In the genomic region with DNA sequence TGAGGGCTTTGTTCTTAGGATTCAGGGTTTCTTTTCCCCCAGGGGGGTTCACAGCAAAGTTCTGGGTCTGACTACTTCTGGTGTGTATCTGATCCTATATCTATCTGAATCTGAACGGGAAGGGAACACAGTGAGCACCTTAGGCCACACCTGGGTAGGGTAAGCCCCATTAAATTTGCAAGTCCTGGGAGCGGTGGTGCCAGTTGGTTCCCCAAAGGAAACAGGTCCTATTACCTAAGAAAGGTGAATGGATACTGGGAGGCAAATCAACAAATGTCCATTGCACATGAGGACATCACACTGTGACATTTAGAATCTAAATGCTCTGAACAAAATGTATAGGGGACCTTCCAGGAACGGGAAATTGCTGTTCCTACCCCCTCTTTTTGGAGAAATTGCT, we compare ENCODE assay signal across 11 cellular contexts. TPM values are rescaled to one million over a fixed set of nuclear protein-coding genes. Genes with fewer than 3 reads are reported as not detected.
DNase-seq lines count a peak whose midpoint lies in the region; ATAC-seq, FAIRE-seq and TF ChIP-seq lines count a peak whose summit lies in the region.
"Had no signal": no experiment of that assay in that cellular context is flagged by ENCODE, and none has a peak within 500 bp of the region (broad histone marks: within the 10 kb centered on the region; RNA-seq: fewer than 3 reads in every experiment).

No MANE protein-coding gene starts in this region.

- ATAC-seq in HCT116 (peak; percentile 21; the same call in 1 of the 2 replicates), GM21717 (IDR thresholded peaks at IDR 0.05; ENCODE audit: unreplicated experiment) (no peak)
- ATAC-seq in stimulated activated naive B cell treated with anti-CD40 and anti-IgM and Interleukin-4, amounts not matched to agents 10 μg/mL and 1 μg/mL and 100 μg/mL, for 72 hours (replicated peaks): peak in 1 of 2 donors; percentile 28
- no peak for ATAC-seq in effector memory CD8-positive, alpha-beta T cell (replicated peaks)

- H3K4me3 ChIP-seq in HCT116 (replicated peaks in 1 of 2; ENCODE audit: low read depth in 1 of 2, low read length in 2 of 2) (peak overlapping the region; percentile 18 to 47), Peyer's patch (no peak overlapping the region), kidney (ENCODE audit: low read length in 2 of 2) (no peak overlapping the region)
- H3K4me3 ChIP-seq: cardiac muscle cell had no signal

- peaks cover 19 to 41% of the 10 kb centered on the region in 2 donors for H3K4me1 Mint-ChIP-seq in stimulated activated naive B cell treated with anti-CD40 and anti-IgM and Interleukin-4, amounts not matched to agents 10 μg/mL and 1 μg/mL and 100 μg/mL, for 72 hours
- peaks cover 0 to 3% of the 10 kb centered on the region in 2 donors for H3K4me1 Mint-ChIP-seq in effector memory CD8-positive, alpha-beta T cell (ENCODE audit: low read depth in 2 of 2)

- TF ChIP-seq RAD21 in HCT116 (IDR thresholded peaks at IDR 0.05; ENCODE audit: low read depth): no peak

- H3K9me2 ChIP-seq in HCT116 (ENCODE audit: insufficient read depth): no peaks in the 10 kb centered on the region

- no peaks in the 10 kb centered on the region for H3K9me3 Mint-ChIP-seq in stimulated activated naive B cell treated with anti-CD40 and anti-IgM and Interleukin-4, amounts not matched to agents 10 μg/mL and 1 μg/mL and 100 μg/mL, for 72 hours
- no peaks in the 10 kb centered on the region for H3K9me3 Mint-ChIP-seq in effector memory CD8-positive, alpha-beta T cell

- H3K36me3 Mint-ChIP-seq in stimulated activated naive B cell treated with anti-CD40 and anti-IgM and Interleukin-4, amounts not matched to agents 10 μg/mL and 1 μg/mL and 100 μg/mL, for 72 hours: peaks cover 0 to 24% of the 10 kb centered on the region in 2 donors
- no peaks in the 10 kb centered on the region for H3K36me3 Mint-ChIP-seq in effector memory CD8-positive, alpha-beta T cell (ENCODE audit: insufficient read depth)

- peaks cover 62 to 98% of the 10 kb centered on the region in 2 experiments for H3K4me1 ChIP-seq in HCT116 (ENCODE audit: control insufficient read depth in 1 of 2, insufficient read depth in 2 of 2, low read length in 2 of 2)
- peaks cover 0 to 13% (median 0%) of the 10 kb centered on the region in 4 donors for H3K4me1 ChIP-seq in Peyer's patch
- no peaks in the 10 kb centered on the region for H3K4me1 ChIP-seq in kidney (ENCODE audit: control insufficient read depth in 1 of 2, insufficient read depth in 1 of 2, low read depth in 1 of 2, low read length in 2 of 2)

- no peak for TF ChIP-seq CTCF in HCT116 (IDR thresholded peaks at IDR 0.05 in 2 of 3, conservative IDR thresholded peaks at IDR 0.05 in 1 of 3; ENCODE audit: borderline replicate concordance in 1 of 3, insufficient read depth in 1 of 3, low read depth in 2 of 3, low read length in 2 of 3)
- TF ChIP-seq CTCF in Peyer's patch (IDR thresholded peaks at IDR 0.05): no peak
- TF ChIP-seq CTCF in kidney (IDR thresholded peaks at IDR 0.05; ENCODE audit: borderline replicate concordance, extremely low read depth, insufficient read depth): no peak

- peak overlapping the region in 1 of 2 donors; percentile 65 for H3K4me3 Mint-ChIP-seq in stimulated activated naive B cell treated with anti-CD40 and anti-IgM and Interleukin-4, amounts not matched to agents 10 μg/mL and 1 μg/mL and 100 μg/mL, for 72 hours
- no peak overlapping the region for H3K4me3 Mint-ChIP-seq in effector memory CD8-positive, alpha-beta T cell

- peak overlapping the region; percentile 69 for H3K9ac ChIP-seq in HCT116 (ENCODE audit: low read length)
- no peak overlapping the region for H3K9ac ChIP-seq in kidney (ENCODE audit: low read length in 2 of 2)

- H3K27ac ChIP-seq in HCT116 (ENCODE audit: low read depth, low read length) (peak overlapping the region; percentile 84), Peyer's patch (peak overlapping the region in 3 of 4 donors; percentile 6 to 69 (median 59)), kidney (ENCODE audit: low read depth in 2 of 2, low read length in 2 of 2) (peak overlapping the region; percentile 12 to 61)
- H3K27ac ChIP-seq: cardiac muscle cell, HL-60, VCaP had no signal

- H3K9me3 ChIP-seq in HCT116 (ENCODE audit: control insufficient read depth in 1 of 2, insufficient read depth in 1 of 2, low read depth in 1 of 2, low read length in 2 of 2): no peaks in the 10 kb centered on the region
- no peaks in the 10 kb centered on the region for H3K9me3 ChIP-seq in Peyer's patch
- H3K9me3 ChIP-seq in kidney (ENCODE audit: control insufficient read depth in 1 of 2, low read length in 2 of 2): no peaks in the 10 kb centered on the region

- peak overlapping the region; percentile 77 for H3K4me2 ChIP-seq in HCT116 (ENCODE audit: low read length)

- FAIRE-seq in kidney (lab: Jason Lieb, UNC): no peak

- RAD21 ChIA-PET in HCT116 (lab: Charles Lee; ENCODE audit: low non-redundant PET in 1 of 2, low total read pairs in 2 of 2, uncharacterized antibody in 2 of 2, unreplicated experiment in 2 of 2): interaction anchor here in 1 of 2 experiments (0.6 to 0.9 kb wide), 2 partner anchors 22 to 52 kb away, joined by 3 to 4 read pairs; no protein-coding TSS in a partner anchor

- H3K36me3 ChIP-seq in HCT116 (ENCODE audit: control insufficient read depth in 1 of 2, insufficient read depth in 2 of 2, low read length in 2 of 2) (no peaks in the 10 kb centered on the region), Peyer's patch (no peaks in the 10 kb centered on the region), kidney (ENCODE audit: control insufficient read depth in 1 of 2, insufficient read depth in 2 of 2, low read length in 2 of 2) (no peaks in the 10 kb centered on the region)
- H3K36me3 ChIP-seq: cardiac muscle cell had no signal

- peaks cover 5% of the 10 kb centered on the region; the same call in 1 of the 2 replicates for H3K79me2 ChIP-seq in HCT116 (ENCODE audit: insufficient read depth, low read length)

- CTCF ChIA-PET in HCT116 (lab: Charles Lee): interaction anchor here (1.0 kb wide), 1 partner anchor 62 kb away, joined by 3 read pairs; no protein-coding TSS in a partner anchor

- POLR2A ChIA-PET in HCT116 (lab: Charles Lee): interaction anchor here (1.0 to 1.6 kb wide), 6 partner anchors 10 to 155 kb away, joined by 3 to 10 read pairs (median 4); no protein-coding TSS in a partner anchor

- no peak for DNase-seq in HCT116 (ENCODE audit: low read depth, low spot score)
- DNase-seq in Peyer's patch: peak in 1 of 3 donors; percentile 6
- DNase-seq in kidney: no peak
- DNase-seq in stimulated activated naive B cell treated with anti-CD40 and anti-IgM and Interleukin-4, amounts not matched to agents 10 μg/mL and 1 μg/mL and 100 μg/mL, for 72 hours: no peak
- DNase-seq in effector memory CD8-positive, alpha-beta T cell: no peak
- no peak for DNase-seq in DMS53 (lab: John Stamatoyannopoulos, UW)
- DNase-seq: GF-D8 had no signal

- H3K27ac Mint-ChIP-seq in stimulated activated naive B cell treated with anti-CD40 and anti-IgM and Interleukin-4, amounts not matched to agents 10 μg/mL and 1 μg/mL and 100 μg/mL, for 72 hours: peak overlapping the region; percentile 42
- no peak overlapping the region for H3K27ac Mint-ChIP-seq in effector memory CD8-positive, alpha-beta T cell

- BruUV-seq in HCT116 (replicated peaks; lab: Mats Ljungman, UMichigan): TSS peak; percentile 93

- no peak for TF ChIP-seq POLR2A in HCT116 (IDR thresholded peaks at IDR 0.05; ENCODE audit: borderline replicate concordance, extremely low read depth, insufficient read depth, insufficient read length)
- no peak for TF ChIP-seq POLR2A in Peyer's patch (IDR thresholded peaks at IDR 0.05)

- H3K27me3 Mint-ChIP-seq in stimulated activated naive B cell treated with anti-CD40 and anti-IgM and Interleukin-4, amounts not matched to agents 10 μg/mL and 1 μg/mL and 100 μg/mL, for 72 hours: no peaks in the 10 kb centered on the region
- H3K27me3 Mint-ChIP-seq in effector memory CD8-positive, alpha-beta T cell: peaks cover 0 to 6% of the 10 kb centered on the region in 2 donors

- H2AFZ ChIP-seq in HCT116 (ENCODE audit: low read depth, low read length, poor library complexity, severe bottlenecking): peak overlapping the region; percentile 3

- no peaks in the 10 kb centered on the region for H4K20me1 ChIP-seq in HCT116 (ENCODE audit: insufficient read depth)

- intact Hi-C loops in HCT116 (cut with micrococcal nuclease) (loop anchor here (10.0 kb wide), 1 partner anchor 54 kb away; a partner anchor contains a TSS), kidney (cut with DNase I) (no loop called here)

- H3K27me3 ChIP-seq in HCT116 (ENCODE audit: insufficient read depth, low read length) (no peaks in the 10 kb centered on the region), Peyer's patch (no peaks in the 10 kb centered on the region)
- H3K27me3 ChIP-seq: cardiac muscle cell had no signal

TF ChIP-seq in HCT116, 20 proteins besides CTCF, POLR2A, EP300 and RAD21:
- TF ChIP-seq CBX3 (IDR thresholded peaks at IDR 0.05; ENCODE audit: low read depth) (0 out of 2 replicates have a peak, but pooled peaks have one; percentile 2), SRF (IDR thresholded peaks at IDR 0.05; ENCODE audit: low read depth) (no peak)

RNA-seq across cellular contexts. Expression of a gene that starts 54.6 kb away (rescaled TPM):
- 43.6 TPM for total RNA-seq in HCT116 (2021; ENCODE audit: unreplicated experiment)
- polyA plus RNA-seq in HCT116 (2012): 45.7 and 52.6 TPM in 2 replicates
- 10 to 100 TPM in 3 of 4 donors, 1 to 10 TPM in 1; 7.0 to 47.9 (median 15.0) TPM for total RNA-seq in Peyer's patch
- 48.8 TPM for total RNA-seq in kidney
- polyA plus RNA-seq in kidney (ENCODE audit: insufficient read depth, low read depth, low replicate concordance): 33.4 TPM

Comparison
In these comparisons a context has a peak if more than half of its experiments do, and no peak if none do; other contexts are left out.
1. H3K4me3 ChIP-seq: peak in HCT116 (2 of 2); none in Peyer's patch (0 of 4) and kidney (0 of 2).
2. Peak in every context shown above with its lines, with median percentiles within 50 percentile points of each other: H3K27ac ChIP-seq.